In genomic region chr4:75724066-75724866, GRCh38 we compare ENCODE assay signal across 8 cellular contexts. TPM values are rescaled to one million over a fixed set of nuclear protein-coding genes. Genes with fewer than 3 reads are reported as not detected.
DNase-seq lines count a peak whose midpoint lies in the region; ATAC-seq and TF ChIP-seq lines count a peak whose summit lies in the region.

USO1 (plus strand) TSS chr4:75724577; CDS start chr4:75724820, 243 bp downstream.

- H3K9me3 ChIP-seq in naive thymus-derived CD4-positive, alpha-beta T cell (ENCODE audit: control insufficient read depth in 2 of 3, low read length in 3 of 3) = no peaks in the 10 kb centered on the region

- peak; percentile 98 for ATAC-seq in naive thymus-derived CD4-positive, alpha-beta T cell
- ATAC-seq in stimulated activated naive B cell treated with anti-CD40 and anti-IgM and Interleukin-4, amounts not matched to agents 10 μg/mL and 1 μg/mL and 100 μg/mL, for 72 hours (replicated peaks) = peak; percentile 88 to 94

- H3K4me3 Mint-ChIP-seq in naive thymus-derived CD4-positive, alpha-beta T cell = peak within 1 kb of the TSS; percentile 93 to 100 (median 100)
- H3K4me3 Mint-ChIP-seq in stimulated activated naive B cell treated with anti-CD40 and anti-IgM and Interleukin-4, amounts not matched to agents 10 μg/mL and 1 μg/mL and 100 μg/mL, for 72 hours = peak within 1 kb of the TSS; percentile 94 to 98

- peaks cover 32 to 60% (median 59%) of the 10 kb centered on the region in 7 donors for H3K4me1 Mint-ChIP-seq in naive thymus-derived CD4-positive, alpha-beta T cell
- H3K4me1 Mint-ChIP-seq in stimulated activated naive B cell treated with anti-CD40 and anti-IgM and Interleukin-4, amounts not matched to agents 10 μg/mL and 1 μg/mL and 100 μg/mL, for 72 hours = peaks cover 22 to 59% of the 10 kb centered on the region in 2 donors

- no peaks in the 10 kb centered on the region for H3K27me3 ChIP-seq in naive thymus-derived CD4-positive, alpha-beta T cell (ENCODE audit: control insufficient read depth in 2 of 2, insufficient read depth in 2 of 2, low read length in 2 of 2)

- H3K9me3 Mint-ChIP-seq in naive thymus-derived CD4-positive, alpha-beta T cell = peaks cover 0 to 4% (median 0%) of the 10 kb centered on the region in 11 donors
- H3K9me3 Mint-ChIP-seq in stimulated activated naive B cell treated with anti-CD40 and anti-IgM and Interleukin-4, amounts not matched to agents 10 μg/mL and 1 μg/mL and 100 μg/mL, for 72 hours = peaks cover 0 to 4% of the 10 kb centered on the region in 2 donors

- peak within 1 kb of the TSS; percentile 91 for H3K27ac ChIP-seq in naive thymus-derived CD4-positive, alpha-beta T cell (ENCODE audit: low read depth, low read length)

- H3K27me3 Mint-ChIP-seq in naive thymus-derived CD4-positive, alpha-beta T cell = peaks cover 0 to 4% (median 0%) of the 10 kb centered on the region in 5 donors
- no peaks in the 10 kb centered on the region for H3K27me3 Mint-ChIP-seq in stimulated activated naive B cell treated with anti-CD40 and anti-IgM and Interleukin-4, amounts not matched to agents 10 μg/mL and 1 μg/mL and 100 μg/mL, for 72 hours

- peaks cover 0 to 6% (median 0%) of the 10 kb centered on the region in 3 experiments for H3K36me3 ChIP-seq in naive thymus-derived CD4-positive, alpha-beta T cell (ENCODE audit: control insufficient read depth in 2 of 3, insufficient read depth in 3 of 3, low read length in 3 of 3)

- POLR2A ChIA-PET in naive thymus-derived CD4-positive, alpha-beta T cell (lab: Charles Lee) = interaction anchor here (0.6 to 9.6 kb wide), 28 partner anchors 9 to 424 kb away, joined by 3 to 148 read pairs (median 4); partner anchors contain the start of genes CDKL2, G3BP2, NAAA and NUP54

- H3K36me3 Mint-ChIP-seq in naive thymus-derived CD4-positive, alpha-beta T cell = peaks cover 0 to 16% (median 0%) of the 10 kb centered on the region in 5 donors
- H3K36me3 Mint-ChIP-seq in stimulated activated naive B cell treated with anti-CD40 and anti-IgM and Interleukin-4, amounts not matched to agents 10 μg/mL and 1 μg/mL and 100 μg/mL, for 72 hours = peaks cover 4 to 18% of the 10 kb centered on the region in 2 donors

- peaks cover 25 to 30% of the 10 kb centered on the region in 2 donors for H3K4me1 ChIP-seq in naive thymus-derived CD4-positive, alpha-beta T cell (ENCODE audit: control insufficient read depth in 2 of 2, insufficient read depth in 2 of 2, low read length in 2 of 2)

- peak within 1 kb of the TSS; percentile 87 for H3K4me3 ChIP-seq in naive thymus-derived CD4-positive, alpha-beta T cell (ENCODE audit: low read length)

- intact Hi-C loops in naive thymus-derived CD4-positive, alpha-beta T cell (cut with micrococcal nuclease) = loop anchor here (1.0 to 5.0 kb wide), 18 partner anchors 15 to 1433 kb away; partner anchors contain the start of genes CDKL2 (in 2 of the 2), G3BP2 (in 2 of the 2), NUP54 (in 2 of the 2) and RCHY1 (in 2 of the 2)

- CTCF ChIA-PET in naive thymus-derived CD4-positive, alpha-beta T cell (lab: Charles Lee) = interaction anchor here (0.6 to 2.5 kb wide), 20 partner anchors 9 to 210 kb away, joined by 3 to 16 read pairs (median 4); partner anchors contain the start of genes CDKL2, RCHY1 and THAP6

- peak; percentile 98 for DNase-seq in ELR (ENCODE audit: low read depth)
- peak; percentile 96 for DNase-seq in GOT3 (lab: John Stamatoyannopoulos, UW)
- peak; percentile 96 for DNase-seq in RPMI8226
- DNase-seq in activated T-helper 1 cell treated with anti-CD3 and anti-CD28 coated beads, Interleukin-2, amount 50 U/mL, for 16 hours (ENCODE audit: low read depth in 1 of 2, low spot score in 1 of 2) = peak; percentile 98 to 99
- peak; percentile 99 for DNase-seq in fibroblast of gingiva (ENCODE audit: low read depth)
- DNase-seq in naive thymus-derived CD4-positive, alpha-beta T cell = peak; percentile 98 to 100 (median 99)
- DNase-seq in stimulated activated naive B cell treated with anti-CD40 and anti-IgM and Interleukin-4, amounts not matched to agents 10 μg/mL and 1 μg/mL and 100 μg/mL, for 72 hours = peak; percentile 100

- peak within 1 kb of the TSS; percentile 97 to 100 (median 99) for H3K27ac Mint-ChIP-seq in naive thymus-derived CD4-positive, alpha-beta T cell
- H3K27ac Mint-ChIP-seq in stimulated activated naive B cell treated with anti-CD40 and anti-IgM and Interleukin-4, amounts not matched to agents 10 μg/mL and 1 μg/mL and 100 μg/mL, for 72 hours = peak within 1 kb of the TSS; percentile 99

- TF ChIP-seq CTCF in LNCAP (IDR thresholded peaks at IDR 0.05) = peak; percentile 86

RNA-seq across cellular contexts. Expression of gene USO1, which starts in this region (rescaled TPM):
- total RNA-seq in naive thymus-derived CD4-positive, alpha-beta T cell = 10 to 100 TPM; 17.8 to 54.8 (median 35.0) TPM
- polyA plus RNA-seq in naive thymus-derived CD4-positive, alpha-beta T cell = 10 to 100 TPM; 23.8 to 27.4 TPM

Comparison
In these comparisons a context has a peak if more than half of its experiments do, and no peak if none do; other contexts are left out.
1. Peak in every context shown above with its lines: DNase-seq, ATAC-seq, H3K4me3 ChIP-seq and H3K27ac ChIP-seq.